Comparison of ENCODE assay signal across 1 cellular context in the genomic region with DNA sequence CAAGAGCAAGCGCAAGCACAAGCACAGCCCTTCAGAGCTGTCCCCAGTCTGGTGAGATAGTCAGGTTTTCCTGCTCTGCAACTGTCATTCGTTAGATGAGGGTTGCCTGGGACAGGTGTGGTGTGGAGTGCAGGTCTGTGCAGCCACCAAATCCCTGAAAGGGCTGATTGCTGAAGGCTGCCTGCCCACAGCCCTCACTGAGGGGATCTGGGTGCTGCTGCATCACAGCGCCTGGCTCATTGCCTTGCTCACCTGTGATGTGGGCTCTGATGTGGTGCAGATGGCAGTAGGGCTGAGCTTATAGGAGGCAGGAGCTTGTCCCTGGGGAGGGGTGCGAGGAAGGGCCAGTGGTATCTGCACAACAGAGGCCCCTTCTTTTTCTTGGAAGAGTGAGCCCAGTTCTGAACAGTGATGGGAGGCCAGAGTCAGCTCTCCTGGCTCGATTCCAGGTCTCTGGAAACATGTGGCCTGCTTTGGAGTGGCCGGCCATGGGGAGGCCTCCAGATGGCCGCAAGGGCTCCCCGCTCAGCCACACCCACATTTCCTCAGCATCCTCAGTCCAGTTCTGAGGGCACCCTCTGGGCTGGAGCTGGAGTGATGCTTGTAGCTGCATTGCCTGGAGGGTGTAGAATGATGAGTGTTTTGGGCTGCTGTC.
TF ChIP-seq lines count a peak whose summit lies in the region.

No MANE protein-coding gene starts in this region.

TF ChIP-seq in HepG2, 621 proteins besides CTCF, POLR2A, EP300 and RAD21:
- no peak for TF ChIP-seq DNMT3B (CRISPR knock-in tag; conservative IDR thresholded peaks at IDR 0.05)
- TF ChIP-seq ZNF207 (IDR thresholded peaks at IDR 0.05; ENCODE audit: borderline replicate concordance): no peak
- no peak for TF ChIP-seq ZNF577 (CRISPR knock-in tag; IDR thresholded peaks at IDR 0.05; ENCODE audit: borderline replicate concordance, low read depth)
- TF ChIP-seq, protein P1, sequence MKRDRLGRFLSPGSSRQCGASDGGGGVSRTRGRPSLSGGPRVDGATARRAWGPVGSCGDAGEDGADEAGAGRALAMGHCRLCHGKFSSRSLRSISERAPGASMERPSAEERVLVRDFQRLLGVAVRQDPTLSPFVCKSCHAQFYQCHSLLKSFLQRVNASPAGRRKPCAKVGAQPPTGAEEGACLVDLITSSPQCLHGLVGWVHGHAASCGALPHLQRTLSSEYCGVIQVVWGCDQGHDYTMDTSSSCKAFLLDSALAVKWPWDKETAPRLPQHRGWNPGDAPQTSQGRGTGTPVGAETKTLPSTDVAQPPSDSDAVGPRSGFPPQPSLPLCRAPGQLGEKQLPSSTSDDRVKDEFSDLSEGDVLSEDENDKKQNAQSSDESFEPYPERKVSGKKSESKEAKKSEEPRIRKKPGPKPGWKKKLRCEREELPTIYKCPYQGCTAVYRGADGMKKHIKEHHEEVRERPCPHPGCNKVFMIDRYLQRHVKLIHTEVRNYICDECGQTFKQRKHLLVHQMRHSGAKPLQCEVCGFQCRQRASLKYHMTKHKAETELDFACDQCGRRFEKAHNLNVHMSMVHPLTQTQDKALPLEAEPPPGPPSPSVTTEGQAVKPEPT (CRISPR knock-in tag; IDR thresholded peaks at IDR 0.05; ENCODE audit: low read depth): no peak
- TF ChIP-seq ZNF598 (CRISPR knock-in tag; IDR thresholded peaks at IDR 0.05; ENCODE audit: borderline replicate concordance): no peak
- no peak for TF ChIP-seq GABPA (IDR thresholded peaks at IDR 0.05; ENCODE audit: low read depth, low read length)
- TF ChIP-seq GABPA (CRISPR knock-in tag; IDR thresholded peaks at IDR 0.05; ENCODE audit: low read depth): no peak
- TF ChIP-seq U2AF1 (optimal IDR thresholded peaks at IDR 0.05; ENCODE audit: low read depth, low read length): no peak
- TF ChIP-seq, protein P2, sequence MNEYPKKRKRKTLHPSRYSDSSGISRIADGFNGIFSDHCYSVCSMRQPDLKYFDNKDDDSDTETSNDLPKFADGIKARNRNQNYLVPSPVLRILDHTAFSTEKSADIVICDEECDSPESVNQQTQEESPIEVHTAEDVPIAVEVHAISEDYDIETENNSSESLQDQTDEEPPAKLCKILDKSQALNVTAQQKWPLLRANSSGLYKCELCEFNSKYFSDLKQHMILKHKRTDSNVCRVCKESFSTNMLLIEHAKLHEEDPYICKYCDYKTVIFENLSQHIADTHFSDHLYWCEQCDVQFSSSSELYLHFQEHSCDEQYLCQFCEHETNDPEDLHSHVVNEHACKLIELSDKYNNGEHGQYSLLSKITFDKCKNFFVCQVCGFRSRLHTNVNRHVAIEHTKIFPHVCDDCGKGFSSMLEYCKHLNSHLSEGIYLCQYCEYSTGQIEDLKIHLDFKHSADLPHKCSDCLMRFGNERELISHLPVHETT (CRISPR knock-in tag; conservative IDR thresholded peaks at IDR 0.05): no peak
- TF ChIP-seq SCMH1 (CRISPR knock-in tag; IDR thresholded peaks at IDR 0.05; ENCODE audit: borderline replicate concordance): no peak
- TF ChIP-seq, protein P3, sequence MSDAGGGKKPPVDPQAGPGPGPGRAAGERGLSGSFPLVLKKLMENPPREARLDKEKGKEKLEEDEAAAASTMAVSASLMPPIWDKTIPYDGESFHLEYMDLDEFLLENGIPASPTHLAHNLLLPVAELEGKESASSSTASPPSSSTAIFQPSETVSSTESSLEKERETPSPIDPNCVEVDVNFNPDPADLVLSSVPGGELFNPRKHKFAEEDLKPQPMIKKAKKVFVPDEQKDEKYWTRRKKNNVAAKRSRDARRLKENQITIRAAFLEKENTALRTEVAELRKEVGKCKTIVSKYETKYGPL (CRISPR knock-in tag; IDR thresholded peaks at IDR 0.05): no peak
- TF ChIP-seq, protein P4, sequence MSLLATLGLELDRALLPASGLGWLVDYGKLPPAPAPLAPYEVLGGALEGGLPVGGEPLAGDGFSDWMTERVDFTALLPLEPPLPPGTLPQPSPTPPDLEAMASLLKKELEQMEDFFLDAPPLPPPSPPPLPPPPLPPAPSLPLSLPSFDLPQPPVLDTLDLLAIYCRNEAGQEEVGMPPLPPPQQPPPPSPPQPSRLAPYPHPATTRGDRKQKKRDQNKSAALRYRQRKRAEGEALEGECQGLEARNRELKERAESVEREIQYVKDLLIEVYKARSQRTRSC (CRISPR knock-in tag; IDR thresholded peaks at IDR 0.05; ENCODE audit: low read depth): no peak
- TF ChIP-seq NFATC3 (CRISPR knock-in tag; IDR thresholded peaks at IDR 0.05): no peak
- TF ChIP-seq SRF (IDR thresholded peaks at IDR 0.05; ENCODE audit: low read depth, low read length): no peak
- no peak for TF ChIP-seq ZSCAN20 (CRISPR knock-in tag; IDR thresholded peaks at IDR 0.05; ENCODE audit: borderline replicate concordance)
- TF ChIP-seq HOXD1 (CRISPR knock-in tag; IDR thresholded peaks at IDR 0.05): no peak
TF ChIP-seq in HepG2: peak in this region for 0.
